Comparison of ENCODE assay signal across 1 cellular context in the genomic region with DNA sequence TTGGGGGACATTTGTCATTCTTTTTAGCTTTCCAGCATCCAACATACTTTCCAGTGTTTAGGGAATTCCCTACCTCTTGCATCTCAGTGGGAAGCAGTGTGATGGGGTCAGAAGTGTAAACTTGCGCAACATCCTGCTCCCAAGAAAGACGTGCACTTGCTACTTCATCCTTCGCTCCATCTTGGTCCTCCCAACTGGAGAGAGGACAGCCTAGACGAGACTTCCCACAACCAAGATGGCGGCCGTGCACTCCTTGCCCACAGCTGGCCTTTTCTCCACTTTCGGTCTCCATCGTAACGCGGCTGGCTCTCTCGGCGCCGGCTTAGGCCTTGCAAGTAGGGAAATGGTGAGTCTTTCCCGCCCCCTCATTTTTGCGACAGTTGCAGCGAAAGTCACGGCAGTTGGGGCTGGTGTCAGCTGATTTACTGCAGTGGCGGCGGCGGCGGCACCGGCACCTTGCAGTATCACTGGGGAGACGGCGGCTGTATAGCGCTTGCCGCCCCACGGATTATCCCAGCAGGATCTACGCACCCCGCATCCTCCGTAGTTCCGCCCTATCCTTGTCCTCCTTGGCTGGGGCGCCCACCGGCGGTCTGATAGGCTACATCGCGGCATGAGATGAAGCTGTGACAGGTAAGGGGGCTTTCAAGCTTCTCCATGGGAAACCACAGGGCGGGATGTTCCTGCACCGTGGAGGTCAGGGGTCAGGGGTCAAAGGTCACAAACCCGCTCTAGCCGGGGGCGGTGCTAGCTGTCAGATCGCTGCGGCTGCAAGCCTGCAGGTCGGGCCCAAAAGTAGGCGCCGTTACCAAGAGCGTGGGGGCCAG.
TF ChIP-seq lines count a peak whose summit lies in the region.

A gene (plus strand): TSS at position 416 of the 827 bp plus-strand sequence. CDS start 21,157 bp downstream, outside the sequence.

TF ChIP-seq in HEK293, 187 proteins besides CTCF, POLR2A, EP300 and RAD21 (continued from another document and continues in another):
- TF ChIP-seq, protein P1, sequence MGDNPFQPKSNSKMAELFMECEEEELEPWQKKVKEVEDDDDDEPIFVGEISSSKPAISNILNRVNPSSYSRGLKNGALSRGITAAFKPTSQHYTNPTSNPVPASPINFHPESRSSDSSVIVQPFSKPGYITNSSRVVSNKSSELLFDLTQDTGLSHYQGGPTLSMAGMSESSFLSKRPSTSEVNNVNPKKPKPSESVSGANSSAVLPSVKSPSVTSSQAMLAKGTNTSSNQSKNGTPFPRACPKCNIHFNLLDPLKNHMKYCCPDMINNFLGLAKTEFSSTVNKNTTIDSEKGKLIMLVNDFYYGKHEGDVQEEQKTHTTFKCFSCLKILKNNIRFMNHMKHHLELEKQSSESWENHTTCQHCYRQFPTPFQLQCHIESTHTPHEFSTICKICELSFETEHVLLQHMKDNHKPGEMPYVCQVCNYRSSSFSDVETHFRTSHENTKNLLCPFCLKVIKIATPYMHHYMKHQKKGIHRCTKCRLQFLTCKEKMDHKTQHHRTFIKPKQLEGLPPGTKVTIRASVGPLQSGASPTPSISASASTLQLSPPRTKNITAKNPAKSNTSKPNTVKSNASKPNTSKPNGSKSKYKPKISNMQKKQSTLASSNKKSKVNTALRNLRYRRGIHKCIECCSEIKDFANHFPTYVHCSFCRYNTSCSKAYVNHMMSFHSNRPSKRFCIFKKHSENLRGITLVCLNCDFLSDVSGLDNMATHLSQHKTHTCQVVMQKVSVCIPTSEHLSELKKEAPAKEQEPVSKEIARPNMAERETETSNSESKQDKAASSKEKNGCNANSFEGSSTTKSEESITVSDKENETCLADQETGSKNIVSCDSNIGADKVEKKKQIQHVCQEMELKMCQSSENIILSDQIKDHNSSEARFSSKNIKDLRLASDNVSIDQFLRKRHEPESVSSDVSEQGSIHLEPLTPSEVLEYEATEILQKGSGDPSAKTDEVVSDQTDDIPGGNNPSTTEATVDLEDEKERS (tag by site-specific recombination; IDR thresholded peaks at IDR 0.05), result no peak
- TF ChIP-seq KLF16 (tag by site-specific recombination; IDR thresholded peaks at IDR 0.05) (peak; percentile 69), ZNF544 (tag by site-specific recombination; IDR thresholded peaks at IDR 0.05) (no peak), ZNF184 (tag by site-specific recombination; IDR thresholded peaks at IDR 0.05) (no peak), BCL11A (tag by site-specific recombination; IDR thresholded peaks at IDR 0.05; ENCODE audit: low read depth) (peak; percentile 95), ZNF670 (tag by site-specific recombination; IDR thresholded peaks at IDR 0.05; ENCODE audit: low read depth) (no peak), ZFHX2 (tag by site-specific recombination; conservative IDR thresholded peaks at IDR 0.05) (peak; percentile 85), ZNF571 (tag by site-specific recombination; IDR thresholded peaks at IDR 0.05) (no peak), ZNF510 (tag by site-specific recombination; IDR thresholded peaks at IDR 0.05; ENCODE audit: insufficient replicate concordance) (no peak), ZNF768 (tag by site-specific recombination; IDR thresholded peaks at IDR 0.05) (no peak), ZNF16 (tag by site-specific recombination; IDR thresholded peaks at IDR 0.05; ENCODE audit: low read depth) (no peak), ZNF830 (tag by site-specific recombination; IDR thresholded peaks at IDR 0.05; ENCODE audit: low read depth) (no peak), ZNF837 (tag by site-specific recombination; IDR thresholded peaks at IDR 0.05) (no peak), ZNF174 (tag by site-specific recombination; IDR thresholded peaks at IDR 0.05) (no peak), TCF7L2 (IDR thresholded peaks at IDR 0.05; ENCODE audit: borderline replicate concordance, low read depth, low read length) (no peak), SCRT1 (tag by site-specific recombination; IDR thresholded peaks at IDR 0.05; ENCODE audit: borderline replicate concordance) (0 out of 2 replicates have a peak, but pooled peaks have one; percentile 9), ZNF133 (tag by site-specific recombination; IDR thresholded peaks at IDR 0.05) (no peak), ZNF175 (tag by site-specific recombination; IDR thresholded peaks at IDR 0.05) (no peak), ZNF530 (tag by site-specific recombination; IDR thresholded peaks at IDR 0.05; ENCODE audit: low read depth) (no peak), ZNF354C (tag by site-specific recombination; IDR thresholded peaks at IDR 0.05; ENCODE audit: borderline replicate concordance, low read depth) (no peak), SP2 (tag by site-specific recombination; IDR thresholded peaks at IDR 0.05) (peak; percentile 73), ZNF600 (tag by site-specific recombination; IDR thresholded peaks at IDR 0.05) (peak; percentile 55; the same call in 1 of the 2 replicates), ZNF785 (tag by site-specific recombination; IDR thresholded peaks at IDR 0.05) (0 out of 2 replicates have a peak, but pooled peaks have one; percentile 13)
- TF ChIP-seq, protein P2, sequence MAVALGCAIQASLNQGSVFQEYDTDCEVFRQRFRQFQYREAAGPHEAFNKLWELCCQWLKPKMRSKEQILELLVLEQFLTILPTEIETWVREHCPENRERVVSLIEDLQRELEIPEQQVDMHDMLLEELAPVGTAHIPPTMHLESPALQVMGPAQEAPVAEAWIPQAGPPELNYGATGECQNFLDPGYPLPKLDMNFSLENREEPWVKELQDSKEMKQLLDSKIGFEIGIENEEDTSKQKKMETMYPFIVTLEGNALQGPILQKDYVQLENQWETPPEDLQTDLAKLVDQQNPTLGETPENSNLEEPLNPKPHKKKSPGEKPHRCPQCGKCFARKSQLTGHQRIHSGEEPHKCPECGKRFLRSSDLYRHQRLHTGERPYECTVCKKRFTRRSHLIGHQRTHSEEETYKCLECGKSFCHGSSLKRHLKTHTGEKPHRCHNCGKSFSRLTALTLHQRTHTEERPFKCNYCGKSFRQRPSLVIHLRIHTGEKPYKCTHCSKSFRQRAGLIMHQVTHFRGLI (tag by site-specific recombination; IDR thresholded peaks at IDR 0.05), result peak; percentile 99
- TF ChIP-seq, protein P3, sequence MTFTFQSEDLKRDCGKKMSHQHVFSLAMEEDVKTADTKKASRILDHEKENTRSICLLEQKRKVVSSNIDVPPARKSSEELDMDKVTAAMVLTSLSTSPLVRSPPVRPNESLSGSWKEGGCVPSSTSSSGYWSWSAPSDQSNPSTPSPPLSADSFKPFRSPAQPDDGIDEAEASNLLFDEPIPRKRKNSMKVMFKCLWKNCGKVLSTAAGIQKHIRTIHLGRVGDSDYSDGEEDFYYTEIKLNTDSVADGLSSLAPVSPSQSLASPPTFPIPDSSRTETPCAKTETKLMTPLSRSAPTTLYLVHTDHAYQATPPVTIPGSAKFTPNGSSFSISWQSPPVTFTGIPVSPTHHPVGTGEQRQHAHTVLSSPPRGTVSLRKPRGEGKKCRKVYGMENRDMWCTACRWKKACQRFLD (tag by site-specific recombination; IDR thresholded peaks at IDR 0.05), result no peak
- TF ChIP-seq, protein P4, sequence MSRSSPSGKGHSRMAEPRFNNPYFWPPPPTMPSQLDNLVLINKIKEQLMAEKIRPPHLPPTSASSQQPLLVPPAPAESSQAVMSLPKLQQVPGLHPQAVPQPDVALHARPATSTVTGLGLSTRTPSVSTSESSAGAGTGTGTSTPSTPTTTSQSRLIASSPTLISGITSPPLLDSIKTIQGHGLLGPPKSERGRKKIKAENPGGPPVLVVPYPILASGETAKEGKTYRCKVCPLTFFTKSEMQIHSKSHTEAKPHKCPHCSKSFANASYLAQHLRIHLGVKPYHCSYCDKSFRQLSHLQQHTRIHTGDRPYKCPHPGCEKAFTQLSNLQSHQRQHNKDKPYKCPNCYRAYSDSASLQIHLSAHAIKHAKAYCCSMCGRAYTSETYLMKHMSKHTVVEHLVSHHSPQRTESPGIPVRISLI (tag by site-specific recombination; IDR thresholded peaks at IDR 0.05), result no peak
- TF ChIP-seq, protein P5, sequence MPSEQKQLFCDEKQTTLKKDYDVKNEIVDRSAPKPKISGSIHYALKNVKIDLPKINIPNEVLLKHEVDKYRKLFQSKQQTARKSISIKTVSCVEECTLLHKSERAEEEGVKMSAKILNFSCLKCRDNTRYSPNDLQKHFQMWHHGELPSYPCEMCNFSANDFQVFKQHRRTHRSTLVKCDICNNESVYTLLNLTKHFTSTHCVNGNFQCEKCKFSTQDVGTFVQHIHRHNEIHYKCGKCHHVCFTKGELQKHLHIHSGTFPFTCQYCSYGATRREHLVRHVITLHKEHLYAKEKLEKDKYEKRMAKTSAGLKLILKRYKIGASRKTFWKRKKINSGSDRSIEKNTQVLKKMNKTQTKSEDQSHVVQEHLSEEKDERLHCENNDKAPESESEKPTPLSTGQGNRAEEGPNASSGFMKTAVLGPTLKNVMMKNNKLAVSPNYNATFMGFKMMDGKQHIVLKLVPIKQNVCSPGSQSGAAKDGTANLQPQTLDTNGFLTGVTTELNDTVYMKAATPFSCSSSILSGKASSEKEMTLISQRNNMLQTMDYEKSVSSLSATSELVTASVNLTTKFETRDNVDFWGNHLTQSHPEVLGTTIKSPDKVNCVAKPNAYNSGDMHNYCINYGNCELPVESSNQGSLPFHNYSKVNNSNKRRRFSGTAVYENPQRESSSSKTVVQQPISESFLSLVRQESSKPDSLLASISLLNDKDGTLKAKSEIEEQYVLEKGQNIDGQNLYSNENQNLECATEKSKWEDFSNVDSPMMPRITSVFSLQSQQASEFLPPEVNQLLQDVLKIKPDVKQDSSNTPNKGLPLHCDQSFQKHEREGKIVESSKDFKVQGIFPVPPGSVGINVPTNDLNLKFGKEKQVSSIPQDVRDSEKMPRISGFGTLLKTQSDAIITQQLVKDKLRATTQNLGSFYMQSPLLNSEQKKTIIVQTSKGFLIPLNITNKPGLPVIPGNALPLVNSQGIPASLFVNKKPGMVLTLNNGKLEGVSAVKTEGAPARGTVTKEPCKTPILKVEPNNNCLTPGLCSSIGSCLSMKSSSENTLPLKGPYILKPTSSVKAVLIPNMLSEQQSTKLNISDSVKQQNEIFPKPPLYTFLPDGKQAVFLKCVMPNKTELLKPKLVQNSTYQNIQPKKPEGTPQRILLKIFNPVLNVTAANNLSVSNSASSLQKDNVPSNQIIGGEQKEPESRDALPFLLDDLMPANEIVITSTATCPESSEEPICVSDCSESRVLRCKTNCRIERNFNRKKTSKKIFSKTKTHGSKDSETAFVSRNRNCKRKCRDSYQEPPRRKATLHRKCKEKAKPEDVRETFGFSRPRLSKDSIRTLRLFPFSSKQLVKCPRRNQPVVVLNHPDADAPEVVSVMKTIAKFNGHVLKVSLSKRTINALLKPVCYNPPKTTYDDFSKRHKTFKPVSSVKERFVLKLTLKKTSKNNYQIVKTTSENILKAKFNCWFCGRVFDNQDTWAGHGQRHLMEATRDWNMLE (tag by site-specific recombination; conservative IDR thresholded peaks at IDR 0.05; ENCODE audit: low read depth), result peak; percentile 61
- TF ChIP-seq, protein P6, sequence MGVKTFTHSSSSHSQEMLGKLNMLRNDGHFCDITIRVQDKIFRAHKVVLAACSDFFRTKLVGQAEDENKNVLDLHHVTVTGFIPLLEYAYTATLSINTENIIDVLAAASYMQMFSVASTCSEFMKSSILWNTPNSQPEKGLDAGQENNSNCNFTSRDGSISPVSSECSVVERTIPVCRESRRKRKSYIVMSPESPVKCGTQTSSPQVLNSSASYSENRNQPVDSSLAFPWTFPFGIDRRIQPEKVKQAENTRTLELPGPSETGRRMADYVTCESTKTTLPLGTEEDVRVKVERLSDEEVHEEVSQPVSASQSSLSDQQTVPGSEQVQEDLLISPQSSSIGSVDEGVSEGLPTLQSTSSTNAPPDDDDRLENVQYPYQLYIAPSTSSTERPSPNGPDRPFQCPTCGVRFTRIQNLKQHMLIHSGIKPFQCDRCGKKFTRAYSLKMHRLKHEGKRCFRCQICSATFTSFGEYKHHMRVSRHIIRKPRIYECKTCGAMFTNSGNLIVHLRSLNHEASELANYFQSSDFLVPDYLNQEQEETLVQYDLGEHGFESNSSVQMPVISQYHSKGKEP (tag by site-specific recombination; IDR thresholded peaks at IDR 0.05), result peak; percentile 94
- TF ChIP-seq, protein P7, sequence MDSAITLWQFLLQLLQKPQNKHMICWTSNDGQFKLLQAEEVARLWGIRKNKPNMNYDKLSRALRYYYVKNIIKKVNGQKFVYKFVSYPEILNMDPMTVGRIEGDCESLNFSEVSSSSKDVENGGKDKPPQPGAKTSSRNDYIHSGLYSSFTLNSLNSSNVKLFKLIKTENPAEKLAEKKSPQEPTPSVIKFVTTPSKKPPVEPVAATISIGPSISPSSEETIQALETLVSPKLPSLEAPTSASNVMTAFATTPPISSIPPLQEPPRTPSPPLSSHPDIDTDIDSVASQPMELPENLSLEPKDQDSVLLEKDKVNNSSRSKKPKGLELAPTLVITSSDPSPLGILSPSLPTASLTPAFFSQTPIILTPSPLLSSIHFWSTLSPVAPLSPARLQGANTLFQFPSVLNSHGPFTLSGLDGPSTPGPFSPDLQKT (IDR thresholded peaks at IDR 0.05; ENCODE audit: borderline replicate concordance, low read depth, low read length), result no peak
- TF ChIP-seq, protein P8, sequence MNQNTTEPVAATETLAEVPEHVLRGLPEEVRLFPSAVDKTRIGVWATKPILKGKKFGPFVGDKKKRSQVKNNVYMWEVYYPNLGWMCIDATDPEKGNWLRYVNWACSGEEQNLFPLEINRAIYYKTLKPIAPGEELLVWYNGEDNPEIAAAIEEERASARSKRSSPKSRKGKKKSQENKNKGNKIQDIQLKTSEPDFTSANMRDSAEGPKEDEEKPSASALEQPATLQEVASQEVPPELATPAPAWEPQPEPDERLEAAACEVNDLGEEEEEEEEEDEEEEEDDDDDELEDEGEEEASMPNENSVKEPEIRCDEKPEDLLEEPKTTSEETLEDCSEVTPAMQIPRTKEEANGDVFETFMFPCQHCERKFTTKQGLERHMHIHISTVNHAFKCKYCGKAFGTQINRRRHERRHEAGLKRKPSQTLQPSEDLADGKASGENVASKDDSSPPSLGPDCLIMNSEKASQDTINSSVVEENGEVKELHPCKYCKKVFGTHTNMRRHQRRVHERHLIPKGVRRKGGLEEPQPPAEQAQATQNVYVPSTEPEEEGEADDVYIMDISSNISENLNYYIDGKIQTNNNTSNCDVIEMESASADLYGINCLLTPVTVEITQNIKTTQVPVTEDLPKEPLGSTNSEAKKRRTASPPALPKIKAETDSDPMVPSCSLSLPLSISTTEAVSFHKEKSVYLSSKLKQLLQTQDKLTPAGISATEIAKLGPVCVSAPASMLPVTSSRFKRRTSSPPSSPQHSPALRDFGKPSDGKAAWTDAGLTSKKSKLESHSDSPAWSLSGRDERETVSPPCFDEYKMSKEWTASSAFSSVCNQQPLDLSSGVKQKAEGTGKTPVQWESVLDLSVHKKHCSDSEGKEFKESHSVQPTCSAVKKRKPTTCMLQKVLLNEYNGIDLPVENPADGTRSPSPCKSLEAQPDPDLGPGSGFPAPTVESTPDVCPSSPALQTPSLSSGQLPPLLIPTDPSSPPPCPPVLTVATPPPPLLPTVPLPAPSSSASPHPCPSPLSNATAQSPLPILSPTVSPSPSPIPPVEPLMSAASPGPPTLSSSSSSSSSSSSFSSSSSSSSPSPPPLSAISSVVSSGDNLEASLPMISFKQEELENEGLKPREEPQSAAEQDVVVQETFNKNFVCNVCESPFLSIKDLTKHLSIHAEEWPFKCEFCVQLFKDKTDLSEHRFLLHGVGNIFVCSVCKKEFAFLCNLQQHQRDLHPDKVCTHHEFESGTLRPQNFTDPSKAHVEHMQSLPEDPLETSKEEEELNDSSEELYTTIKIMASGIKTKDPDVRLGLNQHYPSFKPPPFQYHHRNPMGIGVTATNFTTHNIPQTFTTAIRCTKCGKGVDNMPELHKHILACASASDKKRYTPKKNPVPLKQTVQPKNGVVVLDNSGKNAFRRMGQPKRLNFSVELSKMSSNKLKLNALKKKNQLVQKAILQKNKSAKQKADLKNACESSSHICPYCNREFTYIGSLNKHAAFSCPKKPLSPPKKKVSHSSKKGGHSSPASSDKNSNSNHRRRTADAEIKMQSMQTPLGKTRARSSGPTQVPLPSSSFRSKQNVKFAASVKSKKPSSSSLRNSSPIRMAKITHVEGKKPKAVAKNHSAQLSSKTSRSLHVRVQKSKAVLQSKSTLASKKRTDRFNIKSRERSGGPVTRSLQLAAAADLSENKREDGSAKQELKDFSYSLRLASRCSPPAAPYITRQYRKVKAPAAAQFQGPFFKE (tag by site-specific recombination; IDR thresholded peaks at IDR 0.05; ENCODE audit: borderline replicate concordance), result no peak
